1 cellular context compared by ENCODE assay signal in genomic region chr2:166957686-166958085, GRCh38.
TF ChIP-seq lines count a peak whose summit lies in the region.

No MANE protein-coding gene starts in this region.

TF ChIP-seq in HepG2, 621 proteins besides CTCF, POLR2A, EP300 and RAD21:
- TF ChIP-seq ONECUT2 (CRISPR knock-in tag; IDR thresholded peaks at IDR 0.05) (peak; percentile 44; the same call in 1 of the 2 replicates), KDM2A (CRISPR knock-in tag; IDR thresholded peaks at IDR 0.05; ENCODE audit: borderline replicate concordance, low read depth) (no peak), ARID3A (IDR thresholded peaks at IDR 0.05; ENCODE audit: low read depth, low read length) (peak; percentile 30; the same call in 1 of the 2 replicates), GABPA (IDR thresholded peaks at IDR 0.05; ENCODE audit: low read depth, low read length) (no peak), GABPA (CRISPR knock-in tag; IDR thresholded peaks at IDR 0.05; ENCODE audit: low read depth) (peak; percentile 58; the same call in 1 of the 2 replicates), HNF1A (IDR thresholded peaks at IDR 0.05; ENCODE audit: low read depth) (peak; percentile 76), HNF1A (CRISPR knock-in tag; IDR thresholded peaks at IDR 0.05; ENCODE audit: borderline replicate concordance) (no peak)
